ENCODE assay signal across 16 cellular contexts in genomic region chr3:134059680-134060560, GRCh38. TPM values are rescaled to one million over a fixed set of nuclear protein-coding genes. Genes with fewer than 3 reads are reported as not detected.
DNase-seq lines count a peak whose midpoint lies in the region; ATAC-seq and TF ChIP-seq lines count a peak whose summit lies in the region.
"Had no signal": no experiment of that assay in that cellular context is flagged by ENCODE, and none has a peak within 500 bp of the region (broad histone marks: within the 10 kb centered on the region; RNA-seq: fewer than 3 reads in every experiment).

No MANE protein-coding gene starts in this region.

- peaks cover 2% of the 10 kb centered on the region for H3K4me1 Mint-ChIP-seq in activated T-cell treated with anti-CD3 and anti-CD28 coated beads, Interleukin-2, amount 50 U/mL, for 4 hours (ENCODE audit: low read depth)

- intact Hi-C loops in spleen (cut with DNase I; ENCODE audit: low total_unique reads): no loop called here

- DNase-seq in NCI-H82 (lab: John Stamatoyannopoulos, UW) (peak; percentile 34), NCI-H82 treated with DMSO at 0.1 percent for 48 hours (lab: John Stamatoyannopoulos, UW; ENCODE audit: unreplicated experiment) (no peak), astrocyte of the hippocampus (ENCODE audit: low read depth, low spot score) (peak; percentile 50), kidney tubule cell (ENCODE audit: low spot score) (peak; percentile 9), spleen (peak; percentile 51), MV-4-11 (lab: John Stamatoyannopoulos, UW) (no peak), NCI-H2227 treated with DMSO at 0.1 percent for 48 hours (lab: John Stamatoyannopoulos, UW) (no peak)
- no peak for DNase-seq in activated T-cell treated with anti-CD3 and anti-CD28 coated beads, Interleukin-2, amount 50 U/mL, for 4 hours
- DNase-seq: cortex of kidney, HFFc6, NCI-H1694 treated with DMSO at 0.1 percent for 48 hours had no signal

- H3K27ac ChIP-seq in spleen: peak overlapping the region in 5 of 8 donors; percentile 33 to 56 (median 43)
- H3K27ac ChIP-seq: neural progenitor cell, tibial artery had no signal

- H3K27me3 Mint-ChIP-seq in activated T-cell treated with anti-CD3 and anti-CD28 coated beads, Interleukin-2, amount 50 U/mL, for 4 hours (ENCODE audit: low read depth): peaks cover 5% of the 10 kb centered on the region
- H3K27me3 Mint-ChIP-seq: activated naive CD8-positive, alpha-beta T cell had no signal

- no peaks in the 10 kb centered on the region for H3K36me3 Mint-ChIP-seq in activated T-cell treated with anti-CD3 and anti-CD28 coated beads, Interleukin-2, amount 50 U/mL, for 4 hours (ENCODE audit: insufficient read depth)
- H3K36me3 Mint-ChIP-seq: activated naive CD8-positive, alpha-beta T cell; neural progenitor cell had no signal

- no peak for ATAC-seq in activated T-cell treated with anti-CD3 and anti-CD28 coated beads, Interleukin-2, amount 50 U/mL, for 4 hours

- no peak for TF ChIP-seq POLR2A in spleen (IDR thresholded peaks at IDR 0.05)

- H3K36me3 ChIP-seq in spleen: no peaks in the 10 kb centered on the region
- H3K36me3 ChIP-seq: neural progenitor cell, tibial artery had no signal

- H3K4me1 ChIP-seq in spleen: peaks cover 14 to 53% (median 22%) of the 10 kb centered on the region in 6 donors
- H3K4me1 ChIP-seq: tibial artery had no signal

- TF ChIP-seq CTCF in spleen (IDR thresholded peaks at IDR 0.05 in 8 of 11, conservative IDR thresholded peaks at IDR 0.05 in 3 of 11): no peak

- no peak overlapping the region for H3K4me3 ChIP-seq in spleen
- H3K4me3 ChIP-seq: neural progenitor cell, tibial artery had no signal

- 39 to 72% (median 61%) methylated on average over 9 of the region's 9 CpGs for WGBS in spleen, 5 donors

- H3K4me3 Mint-ChIP-seq in activated T-cell treated with anti-CD3 and anti-CD28 coated beads, Interleukin-2, amount 50 U/mL, for 4 hours: no peak overlapping the region
- H3K4me3 Mint-ChIP-seq: activated naive CD8-positive, alpha-beta T cell; HFFc6; neural progenitor cell had no signal

- H3K9me3 Mint-ChIP-seq in activated T-cell treated with anti-CD3 and anti-CD28 coated beads, Interleukin-2, amount 50 U/mL, for 4 hours: no peaks in the 10 kb centered on the region
- H3K9me3 Mint-ChIP-seq: HFFc6, neural progenitor cell had no signal

- no peaks in the 10 kb centered on the region for H3K27me3 ChIP-seq in spleen (replicated peaks in 1 of 7)
- H3K27me3 ChIP-seq: neural progenitor cell, tibial artery had no signal

- no peaks in the 10 kb centered on the region for H3K9me3 ChIP-seq in spleen
- H3K9me3 ChIP-seq: tibial artery had no signal

RNA-seq across cellular contexts. Expression of gene SLCO2A1, which starts 30.2 kb away (rescaled TPM):
- total RNA-seq in spleen: 100 to 1,000 TPM in 1 of 7 donors, 10 to 100 TPM in 6; 18.2 to 118 (median 46.4) TPM
- polyA plus RNA-seq in spleen: 1 to 10 TPM; 4.8 to 6.7 (median 5.4) TPM
- total RNA-seq in activated T-cell treated with anti-CD3 and anti-CD28 coated beads, Interleukin-2, amount 50 U/mL, for 4 hours: under 1 TPM in 2 of 3 donors, not detected in 1; 0.08 to 0.15 TPM
- total RNA-seq: A673, SK-MEL-5 had no signal

Comparison
In these comparisons a context has a peak if more than half of its experiments do, and no peak if none do; other contexts are left out.
1. DNase-seq: peak in NCI-H82 (single experiment), astrocyte of the hippocampus (single experiment), kidney tubule cell (single experiment) and spleen (single experiment); none in NCI-H82 treated with DMSO at 0.1 percent for 48 hours (single experiment), MV-4-11 (single experiment), NCI-H2227 treated with DMSO at 0.1 percent for 48 hours (single experiment) and activated T-cell treated with anti-CD3 and anti-CD28 coated beads, Interleukin-2, amount 50 U/mL, for 4 hours (single experiment).
2. RNA of gene SLCO2A1, which starts 30.2 kb away (total RNA-seq): 18.2 to 118 TPM in spleen; 0.08 to 0.15 TPM in activated T-cell treated with anti-CD3 and anti-CD28 coated beads, Interleukin-2, amount 50 U/mL, for 4 hours; every median in the first group is over 10 times any median in the second.